1 cellular context compared by ENCODE assay signal in the genomic region with DNA sequence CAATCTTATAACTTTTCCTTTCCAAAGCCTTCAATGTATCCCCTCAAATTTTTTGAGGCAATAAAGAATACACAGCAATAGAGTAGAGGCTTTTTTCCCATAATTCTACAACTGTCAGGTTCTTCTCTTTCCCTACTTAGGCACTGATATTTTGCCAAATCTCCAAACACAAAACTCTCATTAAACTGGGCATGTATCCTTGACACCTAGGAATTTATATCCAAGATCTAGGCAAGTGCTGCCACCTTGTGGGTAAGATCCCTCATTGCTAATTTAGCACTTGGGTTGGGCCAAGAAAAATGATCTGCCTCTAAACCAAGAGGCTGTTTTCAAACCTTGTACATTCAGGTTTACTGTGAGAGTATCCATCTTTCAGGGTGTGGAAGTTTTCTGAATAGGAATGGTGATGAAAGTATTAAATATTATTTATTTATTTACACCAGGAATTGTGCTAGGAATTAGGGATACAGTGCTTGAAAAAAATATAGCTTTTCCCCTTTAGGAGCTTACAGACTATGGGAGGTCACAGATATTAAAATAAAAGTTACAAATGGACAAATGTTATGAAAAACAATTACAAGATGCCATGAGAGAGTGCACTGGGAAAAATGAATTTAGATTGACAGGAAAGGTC.
TF ChIP-seq lines count a peak whose summit lies in the region.

No MANE protein-coding gene starts in this region.

TF ChIP-seq in SK-N-SH, 30 proteins besides CTCF, POLR2A, EP300 and RAD21 (continued from another document):
- TF ChIP-seq, protein P1, sequence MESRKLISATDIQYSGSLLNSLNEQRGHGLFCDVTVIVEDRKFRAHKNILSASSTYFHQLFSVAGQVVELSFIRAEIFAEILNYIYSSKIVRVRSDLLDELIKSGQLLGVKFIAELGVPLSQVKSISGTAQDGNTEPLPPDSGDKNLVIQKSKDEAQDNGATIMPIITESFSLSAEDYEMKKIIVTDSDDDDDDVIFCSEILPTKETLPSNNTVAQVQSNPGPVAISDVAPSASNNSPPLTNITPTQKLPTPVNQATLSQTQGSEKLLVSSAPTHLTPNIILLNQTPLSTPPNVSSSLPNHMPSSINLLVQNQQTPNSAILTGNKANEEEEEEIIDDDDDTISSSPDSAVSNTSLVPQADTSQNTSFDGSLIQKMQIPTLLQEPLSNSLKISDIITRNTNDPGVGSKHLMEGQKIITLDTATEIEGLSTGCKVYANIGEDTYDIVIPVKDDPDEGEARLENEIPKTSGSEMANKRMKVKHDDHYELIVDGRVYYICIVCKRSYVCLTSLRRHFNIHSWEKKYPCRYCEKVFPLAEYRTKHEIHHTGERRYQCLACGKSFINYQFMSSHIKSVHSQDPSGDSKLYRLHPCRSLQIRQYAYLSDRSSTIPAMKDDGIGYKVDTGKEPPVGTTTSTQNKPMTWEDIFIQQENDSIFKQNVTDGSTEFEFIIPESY (IDR thresholded peaks at IDR 0.05; ENCODE audit: borderline replicate concordance, low read depth): no peak
- TF ChIP-seq RFX5 (IDR thresholded peaks at IDR 0.05; ENCODE audit: low read length) (no peak), MXI1 (IDR thresholded peaks at IDR 0.05; ENCODE audit: low read depth, low read length) (peak; percentile 34; the same call in 1 of the 2 replicates), SMC3 (IDR thresholded peaks at IDR 0.05; ENCODE audit: low read depth, low read length) (peak; percentile 77)
